Comparison of ENCODE assay signal across 1 cellular context in the genomic region with DNA sequence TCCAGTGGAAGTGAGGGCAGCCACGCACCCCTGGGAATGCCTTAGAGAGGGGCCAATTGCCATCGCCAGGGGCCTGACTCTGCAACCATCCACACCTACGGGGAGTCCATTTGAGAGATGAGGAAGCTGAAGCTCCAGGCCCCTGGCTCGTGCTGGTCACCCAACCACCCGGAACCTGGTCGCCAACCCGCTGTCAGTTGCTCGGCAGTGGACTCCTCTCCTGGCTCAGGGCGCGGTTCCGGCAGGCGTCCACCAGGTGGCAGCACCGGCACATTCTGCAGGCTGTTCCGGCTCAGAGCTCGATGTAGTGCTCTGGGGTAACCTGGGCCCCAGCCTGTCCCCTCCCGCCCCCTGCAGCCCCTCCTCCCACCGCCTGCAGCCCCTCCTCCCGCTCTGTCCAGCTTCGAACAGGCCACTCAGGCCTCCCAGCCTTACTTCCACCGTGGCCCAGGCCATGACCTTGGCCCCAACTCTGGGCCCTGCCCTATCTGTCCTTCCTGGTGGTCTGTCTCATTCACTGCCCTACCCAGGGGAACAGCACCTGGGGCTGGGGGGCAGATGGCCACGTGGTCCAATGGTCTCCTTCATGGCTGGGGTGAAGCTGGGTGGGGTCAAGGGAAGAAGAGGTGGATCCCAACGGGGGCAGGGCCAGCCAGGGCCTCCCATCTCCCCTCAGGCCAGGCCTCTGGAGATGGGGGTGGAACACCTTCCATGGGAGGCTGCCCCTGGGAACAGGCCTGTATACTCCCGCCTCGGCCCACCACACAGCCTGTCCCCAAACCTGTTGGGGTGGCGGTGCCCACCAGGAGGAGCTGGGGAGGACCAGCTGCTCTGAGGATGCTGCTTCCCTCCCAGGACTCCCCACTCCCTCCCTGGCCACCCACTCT.
TF ChIP-seq lines count a peak whose summit lies in the region.

No MANE protein-coding gene starts in this region.

TF ChIP-seq in PFSK-1, 5 proteins besides CTCF, POLR2A, EP300 and RAD21 (continued from another document):
- peak in 1 of 2 experiments; percentile 11; a peak in 1 of 4 replicates for TF ChIP-seq REST (IDR thresholded peaks at IDR 0.05; ENCODE audit: insufficient read depth in 1 of 2, low read depth in 2 of 2, low read length in 2 of 2)
- peak; percentile 82 for TF ChIP-seq FOXP2 (optimal IDR thresholded peaks at IDR 0.05; ENCODE audit: borderline replicate concordance, extremely low read depth, extremely low read length, insufficient read depth)
- TF ChIP-seq SIN3A (IDR thresholded peaks at IDR 0.05; ENCODE audit: borderline replicate concordance, insufficient read depth, low read length) = no peak
- TF ChIP-seq POLR2AphosphoS5 (IDR thresholded peaks at IDR 0.05; ENCODE audit: low read depth, low read length) = peak; percentile 18; the same call in 1 of the 2 replicates
